34 cellular contexts compared by ENCODE assay signal in the genomic region with DNA sequence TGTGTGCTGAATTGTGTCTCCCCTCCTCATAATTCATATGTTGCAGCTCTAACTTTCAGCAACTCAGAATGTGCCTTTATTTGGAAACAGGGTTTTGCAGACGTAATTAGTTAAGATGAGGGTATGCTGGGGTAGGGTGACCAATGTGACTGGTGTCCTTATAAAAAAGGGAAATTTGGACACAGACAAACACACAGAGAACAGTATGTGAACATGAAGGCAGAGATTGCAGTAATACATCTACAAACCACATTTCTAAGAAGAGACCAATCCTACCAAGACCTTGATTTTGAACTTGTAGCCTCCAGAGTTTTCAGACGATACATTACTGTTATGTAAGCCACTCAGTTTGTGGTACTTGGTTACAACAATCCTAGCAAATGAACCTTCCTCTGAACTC.
"Had no signal": no experiment of that assay in that cellular context is flagged by ENCODE, and none has a peak within 500 bp of the region (broad histone marks: within the 10 kb centered on the region; RNA-seq: fewer than 3 reads in every experiment).

No MANE protein-coding gene starts in this region.

- H3K9me3 ChIP-seq: MG63 had no signal

- H3K27ac ChIP-seq: KMS-11 had no signal

- H3K27me3 ChIP-seq: MG63 had no signal

- DNase-seq: Karpas-422, Kasumi-1, MG63, MM.1S, MV-4-11, NCI-H1048, NCI-H1092, NCI-H1092 treated with DMSO at 0.1 percent for 48 hours, NCI-H1105, NCI-H1105 treated with DMSO at 0.1 percent for 48 hours, NCI-H1417, NCI-H1417 treated with DMSO at 0.1 percent for 48 hours, NCI-H1436, NCI-H1436 treated with DMSO at 0.1 percent for 48 hours, NCI-H146, NCI-H1694, NCI-H1694 treated with DMSO at 0.1 percent for 48 hours, NCI-H187, NCI-H187 treated with DMSO at 0.1 percent for 48 hours, NCI-H1930, NCI-H2029, NCI-H2029 treated with DMSO at 0.1 percent for 48 hours, NCI-H2081, NCI-H2081 treated with DMSO at 0.1 percent for 48 hours, NCI-H2107, NCI-H2171, NCI-H2171 treated with DMSO at 0.1 percent for 48 hours, NCI-H2227 treated with DMSO at 0.1 percent for 48 hours, NCI-H226, NCI-H345, NCI-H446, NCI-H446 treated with DMSO at 0.1 percent for 48 hours, NCI-H510A had no signal

- H3K36me3 ChIP-seq: MG63 had no signal

- H3K4me3 ChIP-seq: MG63 had no signal
